Comparison of ENCODE assay signal across 19 cellular contexts in the genomic region with DNA sequence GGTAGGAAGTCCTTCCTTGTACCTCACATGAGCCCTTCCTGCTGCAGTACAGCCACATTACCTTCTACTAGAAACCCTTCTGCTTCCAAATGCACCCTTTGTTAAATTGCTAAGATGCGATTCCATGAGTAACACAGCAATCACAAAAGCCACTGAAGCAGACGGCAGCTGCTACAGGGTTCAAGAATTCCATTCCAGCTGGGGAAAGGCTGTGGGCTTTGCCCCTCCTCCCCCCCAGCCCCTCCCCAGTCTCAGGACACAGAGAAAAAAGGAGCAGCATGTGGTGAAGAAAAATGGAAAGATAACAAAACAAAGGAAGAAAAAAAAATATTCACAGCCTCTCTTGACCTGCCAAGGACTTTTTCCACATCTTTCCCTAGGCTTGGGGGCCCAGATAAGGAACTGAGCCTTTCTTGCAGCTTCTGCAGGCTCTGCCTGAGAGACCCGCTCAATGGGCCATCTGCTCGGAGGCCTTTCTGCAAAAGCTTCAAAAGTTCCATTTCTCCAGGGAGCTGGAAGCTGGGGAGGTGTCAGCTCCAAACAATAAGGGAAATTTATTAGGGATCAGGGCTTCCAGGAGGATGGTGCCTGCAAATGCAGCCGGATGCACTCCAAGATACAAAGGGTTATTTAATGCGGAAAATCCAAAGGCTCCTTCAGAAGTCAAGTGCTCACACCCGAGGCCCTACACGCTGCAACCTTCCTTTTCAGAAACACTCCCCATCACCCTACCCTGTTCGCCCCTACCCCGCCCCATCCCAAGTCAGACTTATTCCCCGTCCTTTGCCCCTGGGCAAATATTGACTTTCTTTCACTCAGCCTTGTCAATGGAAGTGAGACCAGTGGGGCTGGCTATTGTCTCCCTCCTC.
DNase-seq lines count a peak whose midpoint lies in the region; ATAC-seq and FAIRE-seq lines count a peak whose summit lies in the region.
"Had no signal": no experiment of that assay in that cellular context is flagged by ENCODE, and none has a peak within 500 bp of the region (broad histone marks: within the 10 kb centered on the region; RNA-seq: fewer than 3 reads in every experiment).

No MANE protein-coding gene starts in this region.

- H3K4me3 Mint-ChIP-seq in activated naive CD4-positive, alpha-beta T cell treated with anti-CD3 and anti-CD28 coated beads, Interleukin-2, amount 50 U/mL, for 24 hours, result no peak overlapping the region
- H3K4me3 Mint-ChIP-seq: activated CD8-positive, alpha-beta T cell treated with anti-CD3 and anti-CD28 coated beads for 36 hours; activated T-cell treated with anti-CD3 and anti-CD28 coated beads, Interleukin-2, amount 50 U/mL, for 72 hours had no signal

- H3K27me3 ChIP-seq in iPS-18a (ENCODE audit: control insufficient read depth, insufficient read depth, low read length) (peaks cover 21% of the 10 kb centered on the region), small intestine (ENCODE audit: control insufficient read depth in 2 of 2, insufficient read depth in 2 of 2, low read length in 2 of 2) (peaks cover 0 to 14% of the 10 kb centered on the region in 2 donors)

- H3K9me3 ChIP-seq in iPS-18a (ENCODE audit: control insufficient read depth, low read depth, low read length), result no peaks in the 10 kb centered on the region
- no peaks in the 10 kb centered on the region for H3K9me3 ChIP-seq in small intestine (ENCODE audit: control insufficient read depth, low read depth)
- H3K9me3 ChIP-seq: neutrophil had no signal

- 23 to 49% (median 40%) methylated on average over 11 of the region's 11 CpGs for WGBS in small intestine, 3 donors

- H3K4me1 Mint-ChIP-seq in activated naive CD4-positive, alpha-beta T cell treated with anti-CD3 and anti-CD28 coated beads, Interleukin-2, amount 50 U/mL, for 24 hours, result peaks cover 11% of the 10 kb centered on the region

- peaks cover 10% of the 10 kb centered on the region for H3K4me1 ChIP-seq in iPS-18a (ENCODE audit: control insufficient read depth, low read depth, low read length)
- H3K4me1 ChIP-seq in small intestine (ENCODE audit: control insufficient read depth in 2 of 2, insufficient read depth in 1 of 2, low read depth in 1 of 2, low read length in 1 of 2), result no peaks in the 10 kb centered on the region

- H3K9me3 Mint-ChIP-seq in activated naive CD4-positive, alpha-beta T cell treated with anti-CD3 and anti-CD28 coated beads, Interleukin-2, amount 50 U/mL, for 24 hours, result no peaks in the 10 kb centered on the region
- H3K9me3 Mint-ChIP-seq: activated CD8-positive, alpha-beta T cell treated with anti-CD3 and anti-CD28 coated beads for 36 hours; activated T-cell treated with anti-CD3 and anti-CD28 coated beads, Interleukin-2, amount 50 U/mL, for 72 hours had no signal

- no peak for FAIRE-seq in small intestine (lab: Jason Lieb, UNC)
- FAIRE-seq: bronchial epithelial cell, islet of Langerhans had no signal

- H3K36me3 ChIP-seq in iPS-18a (ENCODE audit: control insufficient read depth, low read depth, low read length) (no peaks in the 10 kb centered on the region), small intestine (ENCODE audit: control insufficient read depth in 2 of 2, insufficient read depth in 2 of 2, low read length in 2 of 2) (peaks cover 0 to 2% of the 10 kb centered on the region in 2 donors)
- H3K36me3 ChIP-seq: neutrophil had no signal

- H3K27me3 Mint-ChIP-seq in activated naive CD4-positive, alpha-beta T cell treated with anti-CD3 and anti-CD28 coated beads, Interleukin-2, amount 50 U/mL, for 24 hours, result peaks cover 39% of the 10 kb centered on the region

- H3K36me3 Mint-ChIP-seq in activated naive CD4-positive, alpha-beta T cell treated with anti-CD3 and anti-CD28 coated beads, Interleukin-2, amount 50 U/mL, for 24 hours, result no peaks in the 10 kb centered on the region

- H3K4me3 ChIP-seq in iPS-18a (ENCODE audit: low read length), result peak overlapping the region; percentile 13
- no peak overlapping the region for H3K4me3 ChIP-seq in small intestine (ENCODE audit: low read depth in 1 of 2, low read length in 2 of 2)
- H3K4me3 ChIP-seq: dorsolateral prefrontal cortex had no signal

- H3K9ac ChIP-seq in iPS-18a (ENCODE audit: low read length), result no peak overlapping the region

- no peak for DNase-seq in activated naive CD4-positive, alpha-beta T cell (lab: John Stamatoyannopoulos, UW)
- DNase-seq in NCI-H446 (lab: John Stamatoyannopoulos, UW), result peak; percentile 50 to 81
- peak; percentile 70 for DNase-seq in small intestine
- DNase-seq in hypothalamus (lab: John Stamatoyannopoulos, UW), result no peak
- DNase-seq in activated CD8-positive, alpha-beta memory T cell treated with anti-CD3 and anti-CD28 coated beads for 24 hours, result no peak
- DNase-seq: activated CD8-positive, alpha-beta T cell treated with anti-CD3 and anti-CD28 coated beads for 36 hours; activated T-cell treated with anti-CD3 and anti-CD28 coated beads, Interleukin-2, amount 50 U/mL, for 72 hours; NCI-H2029 treated with DMSO at 0.1 percent for 48 hours; stimulated activated CD4-positive, alpha-beta T cell treated with anti-CD3 and anti-CD28 coated beads, Interleukin-2, amount 100 ng/mL, for 24 hours; T-helper 1 cell had no signal

- no peak for ATAC-seq in GM21381 (IDR thresholded peaks at IDR 0.05; ENCODE audit: unreplicated experiment)
- ATAC-seq: activated CD8-positive, alpha-beta T cell treated with anti-CD3 and anti-CD28 coated beads for 36 hours; activated T-cell treated with anti-CD3 and anti-CD28 coated beads, Interleukin-2, amount 50 U/mL, for 72 hours; esophagus mucosa; sciatic nerve had no signal

- H3K27ac Mint-ChIP-seq in activated naive CD4-positive, alpha-beta T cell treated with anti-CD3 and anti-CD28 coated beads, Interleukin-2, amount 50 U/mL, for 24 hours, result peak overlapping the region; percentile 62
- H3K27ac Mint-ChIP-seq: activated CD8-positive, alpha-beta T cell treated with anti-CD3 and anti-CD28 coated beads for 36 hours; activated T-cell treated with anti-CD3 and anti-CD28 coated beads, Interleukin-2, amount 50 U/mL, for 72 hours had no signal

- H3K27ac ChIP-seq in iPS-18a (ENCODE audit: low read length), result no peak overlapping the region
- H3K27ac ChIP-seq in small intestine (ENCODE audit: low read depth in 1 of 2, low read length in 1 of 2), result no peak overlapping the region
- H3K27ac ChIP-seq: neutrophil had no signal

Comparison
In these comparisons a context has a peak if more than half of its experiments do, and no peak if none do; other contexts are left out.
1. DNase-seq: peak in NCI-H446 (2 of 2) and small intestine (single experiment); none in activated naive CD4-positive, alpha-beta T cell (0 of 4), hypothalamus (0 of 51) and activated CD8-positive, alpha-beta memory T cell treated with anti-CD3 and anti-CD28 coated beads for 24 hours (single experiment).